28 cellular contexts compared by ENCODE assay signal in the genomic region with DNA sequence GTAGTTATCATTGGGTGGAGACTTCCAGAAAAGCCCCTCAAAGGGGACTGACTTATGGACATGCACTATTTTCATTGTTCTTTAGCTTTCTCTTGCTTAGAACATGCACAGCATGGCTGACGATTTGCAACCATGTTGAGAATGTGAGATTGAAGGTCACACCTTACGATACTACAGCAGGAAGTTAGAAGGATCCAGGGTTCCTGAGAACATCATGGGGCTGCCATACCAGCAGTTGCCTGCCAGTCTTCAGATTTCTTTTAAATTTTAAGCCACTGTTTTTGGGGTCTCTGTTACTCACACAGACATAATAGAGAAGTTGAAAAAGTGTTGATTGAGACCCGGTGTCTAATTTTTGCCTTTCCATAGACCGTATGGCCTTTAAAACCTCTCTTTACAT.
"Had no signal": no experiment of that assay in that cellular context is flagged by ENCODE, and none has a peak within 500 bp of the region (broad histone marks: within the 10 kb centered on the region; RNA-seq: fewer than 3 reads in every experiment).

No MANE protein-coding gene starts in this region.

- H3K4me1 ChIP-seq: prostate gland, tibial nerve had no signal

- H3K9ac ChIP-seq: neural progenitor cell had no signal

- H3K27ac Mint-ChIP-seq: immature natural killer cell; mesothelial cell of epicardium; naive B cell; natural killer cell; nephron progenitor cell; neural progenitor cell; stimulated activated effector memory CD8-positive, alpha-beta T cell treated with anti-CD3 and anti-CD28 coated beads, Interleukin-12 subunit alpha, Interleukin-12 subunit beta, amount 100 ng/mL, for 72 hours; stimulated activated naive CD8-positive, alpha-beta T cell treated with anti-CD3 and anti-CD28 coated beads, Interleukin-15, Interleukin-2, amounts not matched to agents 100 ng/mL and 50 ng/mL, for 24 hours; type B pancreatic cell had no signal

- FAIRE-seq: islet of Langerhans, kidney had no signal

- H3K27ac ChIP-seq: lower lobe of right lung, neural progenitor cell, ovary, prostate gland, skin epidermis, tibial nerve, vagina had no signal

- H3K9me3 Mint-ChIP-seq: mesothelial cell of epicardium; naive B cell; nephron progenitor cell; neural progenitor cell; stimulated activated effector memory CD8-positive, alpha-beta T cell treated with anti-CD3 and anti-CD28 coated beads, Interleukin-12 subunit alpha, Interleukin-12 subunit beta, amount 100 ng/mL, for 72 hours; stimulated activated naive CD8-positive, alpha-beta T cell treated with anti-CD3 and anti-CD28 coated beads, Interleukin-15, Interleukin-2, amounts not matched to agents 100 ng/mL and 50 ng/mL, for 24 hours; type B pancreatic cell had no signal

- ATAC-seq: left colon; left lung; natural killer cell; right cardiac atrium; sciatic nerve; stimulated activated effector memory CD8-positive, alpha-beta T cell treated with anti-CD3 and anti-CD28 coated beads, Interleukin-12 subunit alpha, Interleukin-12 subunit beta, amount 100 ng/mL, for 72 hours had no signal

- H3K4me2 ChIP-seq: neural progenitor cell had no signal

- H3K27me3 Mint-ChIP-seq: type B pancreatic cell had no signal

- H3K4me3 Mint-ChIP-seq: immature natural killer cell; mesothelial cell of epicardium; naive B cell; natural killer cell; nephron progenitor cell; neural progenitor cell; stimulated activated effector memory CD8-positive, alpha-beta T cell treated with anti-CD3 and anti-CD28 coated beads, Interleukin-12 subunit alpha, Interleukin-12 subunit beta, amount 100 ng/mL, for 72 hours; stimulated activated naive CD8-positive, alpha-beta T cell treated with anti-CD3 and anti-CD28 coated beads, Interleukin-15, Interleukin-2, amounts not matched to agents 100 ng/mL and 50 ng/mL, for 24 hours; type B pancreatic cell had no signal

- H3K4me1 Mint-ChIP-seq: immature natural killer cell; naive B cell; natural killer cell; stimulated activated effector memory CD8-positive, alpha-beta T cell treated with anti-CD3 and anti-CD28 coated beads, Interleukin-12 subunit alpha, Interleukin-12 subunit beta, amount 100 ng/mL, for 72 hours had no signal

- H3K36me3 ChIP-seq: left lung, lower lobe of right lung, neural progenitor cell, ovary, prostate gland, tibial nerve, vagina had no signal

- DNase-seq: immature natural killer cell; kidney; left colon; left lung; lower lobe of right lung; mesendoderm; naive B cell; natural killer cell; nephron progenitor cell; ovary; retina; right cardiac atrium; stimulated activated CD4-positive, alpha-beta T cell treated with anti-CD3 and anti-CD28 coated beads, Interleukin-12 subunit alpha, Interleukin-12 subunit beta, amount 100 ng/mL, for 4 hours; stimulated activated CD4-positive, alpha-beta T cell treated with anti-CD3 and anti-CD28 coated beads, Interleukin-15, amount 100 ng/mL, for 24 hours; stimulated activated CD4-positive, alpha-beta T cell treated with anti-CD3 and anti-CD28 coated beads, Interleukin-2, amount 100 ng/mL, for 24 hours; stimulated activated CD4-positive, alpha-beta T cell treated with anti-CD3 and anti-CD28 coated beads, Interleukin-4, amount 100 ng/mL, for 24 hours; stimulated activated naive CD4-positive, alpha-beta T cell had no signal

- H3K36me3 Mint-ChIP-seq: immature natural killer cell; mesothelial cell of epicardium; naive B cell; natural killer cell; neural progenitor cell; stimulated activated effector memory CD8-positive, alpha-beta T cell treated with anti-CD3 and anti-CD28 coated beads, Interleukin-12 subunit alpha, Interleukin-12 subunit beta, amount 100 ng/mL, for 72 hours; type B pancreatic cell had no signal

- H3K4me3 ChIP-seq: left lung, lower lobe of right lung, neural progenitor cell, ovary, prostate gland, skin epidermis, tibial nerve, vagina had no signal

- H3K9me3 ChIP-seq: left lung, lower lobe of right lung, ovary, prostate gland, tibial nerve, vagina had no signal

- H2AFZ ChIP-seq: neural progenitor cell had no signal

- H3K27me3 ChIP-seq: left lung, neural progenitor cell, ovary, tibial nerve, vagina had no signal
